ENCODE assay signal across 2 cellular contexts in genomic region chr1:1550591-1551432, GRCh38.
TF ChIP-seq lines count a peak whose summit lies in the region.

No MANE protein-coding gene starts in this region.

TF ChIP-seq in H1, 55 proteins besides CTCF, POLR2A, EP300 and RAD21:
- TF ChIP-seq CHD1 (IDR thresholded peaks at IDR 0.05; ENCODE audit: low read depth, low read length), result no peak
- TF ChIP-seq CHD7 (IDR thresholded peaks at IDR 0.05; ENCODE audit: insufficient replicate concordance, low read length), result no peak
- TF ChIP-seq PHF8 (conservative IDR thresholded peaks at IDR 0.05; ENCODE audit: low read depth, low read length), result no peak
- TF ChIP-seq, protein P1, sequence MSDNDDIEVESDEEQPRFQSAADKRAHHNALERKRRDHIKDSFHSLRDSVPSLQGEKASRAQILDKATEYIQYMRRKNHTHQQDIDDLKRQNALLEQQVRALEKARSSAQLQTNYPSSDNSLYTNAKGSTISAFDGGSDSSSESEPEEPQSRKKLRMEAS (IDR thresholded peaks at IDR 0.05), result no peak
- TF ChIP-seq RNF2 (IDR thresholded peaks at IDR 0.05; ENCODE audit: borderline replicate concordance, low read depth, low read length, missing control alignments, poor library complexity, severe bottlenecking), result no peak
- no peak for TF ChIP-seq MAFK (IDR thresholded peaks at IDR 0.05; ENCODE audit: low read depth, low read length)
- TF ChIP-seq, protein P2, sequence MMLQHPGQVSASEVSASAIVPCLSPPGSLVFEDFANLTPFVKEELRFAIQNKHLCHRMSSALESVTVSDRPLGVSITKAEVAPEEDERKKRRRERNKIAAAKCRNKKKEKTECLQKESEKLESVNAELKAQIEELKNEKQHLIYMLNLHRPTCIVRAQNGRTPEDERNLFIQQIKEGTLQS (IDR thresholded peaks at IDR 0.05; ENCODE audit: insufficient read depth, low read depth, low read length), result no peak
- no peak for TF ChIP-seq TBP (IDR thresholded peaks at IDR 0.05; ENCODE audit: low read depth, low read length)
- TF ChIP-seq RBBP5 (IDR thresholded peaks at IDR 0.05; ENCODE audit: borderline replicate concordance, low read depth, low read length), result no peak
- TF ChIP-seq HDAC6 (IDR thresholded peaks at IDR 0.05; ENCODE audit: low read depth, low read length), result no peak

TF ChIP-seq in neural cell, 6 proteins besides CTCF, POLR2A, EP300 and RAD21:
- TF ChIP-seq EZH2 (IDR thresholded peaks at IDR 0.05; ENCODE audit: borderline replicate concordance, insufficient read depth, low read length, poor library complexity, severe bottlenecking), result no peak
- no peak for TF ChIP-seq MXI1 (conservative IDR thresholded peaks at IDR 0.05; ENCODE audit: poor library complexity, severe bottlenecking)
- TF ChIP-seq POLR2AphosphoS5 (IDR thresholded peaks at IDR 0.05), result no peak
- TF ChIP-seq TAF1 (IDR thresholded peaks at IDR 0.05; ENCODE audit: low read depth), result no peak
